1 cellular context compared by ENCODE assay signal in the genomic region with DNA sequence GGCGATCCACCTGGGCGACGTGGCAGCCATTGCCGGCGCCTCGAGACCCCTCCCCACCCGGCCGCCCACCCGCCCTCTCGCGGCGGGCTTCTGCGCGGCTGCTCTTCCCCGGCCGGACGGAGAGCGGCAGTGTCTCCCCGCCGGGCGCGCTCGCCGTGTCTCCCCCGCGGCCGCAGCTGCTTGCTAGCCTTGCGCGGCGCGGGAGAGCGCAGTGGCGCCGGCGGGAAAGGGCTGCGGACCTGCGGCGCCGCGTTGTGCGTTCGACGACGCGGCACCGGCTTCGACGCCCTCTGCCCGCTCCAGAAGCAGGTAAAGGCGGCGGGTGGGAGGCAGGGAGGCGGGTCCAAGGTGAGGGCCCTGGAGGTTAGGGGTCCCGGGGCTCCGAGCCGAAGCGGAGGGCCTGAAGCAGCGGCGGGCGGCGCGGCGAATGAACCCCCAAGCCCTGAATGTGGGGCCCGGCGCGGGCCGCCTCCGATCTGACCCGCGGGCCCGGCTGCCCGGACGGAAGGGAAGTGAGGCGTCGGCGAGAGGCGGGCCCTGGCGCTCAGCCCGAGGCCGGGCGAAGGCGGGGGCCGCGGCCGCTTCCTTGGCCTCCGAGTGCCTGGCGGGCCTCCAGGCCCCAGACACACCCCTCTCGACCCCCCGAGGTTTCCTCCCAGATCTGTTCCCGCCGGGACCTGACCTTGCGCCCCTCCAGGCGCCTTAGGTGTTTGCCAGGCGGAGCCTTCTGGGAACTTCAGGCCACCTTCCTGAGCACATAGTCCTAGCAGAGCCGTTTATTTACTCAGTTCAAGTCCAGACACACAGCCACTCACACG.
A peak's percentile ranks its signal among the peaks of the same experiment; 100 is the strongest.
TF ChIP-seq lines count a peak whose summit lies in the region.

N4BP2 (plus strand) TSS at position 129 of the 818 bp plus-strand sequence. CDS start 40,491 bp downstream, outside the sequence.

TF ChIP-seq in WTC11, 78 proteins besides CTCF, POLR2A, EP300 and RAD21 (continued from another document and continues in another):
- TF ChIP-seq ZNF396 (CRISPR knock-in tag; IDR thresholded peaks at IDR 0.05; ENCODE audit: borderline replicate concordance): no peak
- no peak for TF ChIP-seq MXD4 (CRISPR knock-in tag; IDR thresholded peaks at IDR 0.05; ENCODE audit: borderline replicate concordance)
- no peak for TF ChIP-seq ZNF425 (CRISPR knock-in tag; conservative IDR thresholded peaks at IDR 0.05)
- TF ChIP-seq TEAD4 (CRISPR knock-in tag; IDR thresholded peaks at IDR 0.05): no peak
- TF ChIP-seq, protein P1, sequence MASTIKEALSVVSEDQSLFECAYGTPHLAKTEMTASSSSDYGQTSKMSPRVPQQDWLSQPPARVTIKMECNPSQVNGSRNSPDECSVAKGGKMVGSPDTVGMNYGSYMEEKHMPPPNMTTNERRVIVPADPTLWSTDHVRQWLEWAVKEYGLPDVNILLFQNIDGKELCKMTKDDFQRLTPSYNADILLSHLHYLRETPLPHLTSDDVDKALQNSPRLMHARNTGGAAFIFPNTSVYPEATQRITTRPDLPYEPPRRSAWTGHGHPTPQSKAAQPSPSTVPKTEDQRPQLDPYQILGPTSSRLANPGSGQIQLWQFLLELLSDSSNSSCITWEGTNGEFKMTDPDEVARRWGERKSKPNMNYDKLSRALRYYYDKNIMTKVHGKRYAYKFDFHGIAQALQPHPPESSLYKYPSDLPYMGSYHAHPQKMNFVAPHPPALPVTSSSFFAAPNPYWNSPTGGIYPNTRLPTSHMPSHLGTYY (CRISPR knock-in tag; IDR thresholded peaks at IDR 0.05): no peak
- peak; percentile 99 for TF ChIP-seq HMGXB4 (CRISPR knock-in tag; IDR thresholded peaks at IDR 0.05)
- TF ChIP-seq ZNF138 (CRISPR knock-in tag; conservative IDR thresholded peaks at IDR 0.05): peak; percentile 35; the same call in 1 of the 2 replicates
- no peak; the same call in 1 of the 2 replicates for TF ChIP-seq GABPB1 (CRISPR knock-in tag; IDR thresholded peaks at IDR 0.05)
- TF ChIP-seq CREB1 (CRISPR knock-in tag; IDR thresholded peaks at IDR 0.05): no peak
- no peak for TF ChIP-seq NFATC4 (CRISPR knock-in tag; IDR thresholded peaks at IDR 0.05)
- TF ChIP-seq, protein P2, sequence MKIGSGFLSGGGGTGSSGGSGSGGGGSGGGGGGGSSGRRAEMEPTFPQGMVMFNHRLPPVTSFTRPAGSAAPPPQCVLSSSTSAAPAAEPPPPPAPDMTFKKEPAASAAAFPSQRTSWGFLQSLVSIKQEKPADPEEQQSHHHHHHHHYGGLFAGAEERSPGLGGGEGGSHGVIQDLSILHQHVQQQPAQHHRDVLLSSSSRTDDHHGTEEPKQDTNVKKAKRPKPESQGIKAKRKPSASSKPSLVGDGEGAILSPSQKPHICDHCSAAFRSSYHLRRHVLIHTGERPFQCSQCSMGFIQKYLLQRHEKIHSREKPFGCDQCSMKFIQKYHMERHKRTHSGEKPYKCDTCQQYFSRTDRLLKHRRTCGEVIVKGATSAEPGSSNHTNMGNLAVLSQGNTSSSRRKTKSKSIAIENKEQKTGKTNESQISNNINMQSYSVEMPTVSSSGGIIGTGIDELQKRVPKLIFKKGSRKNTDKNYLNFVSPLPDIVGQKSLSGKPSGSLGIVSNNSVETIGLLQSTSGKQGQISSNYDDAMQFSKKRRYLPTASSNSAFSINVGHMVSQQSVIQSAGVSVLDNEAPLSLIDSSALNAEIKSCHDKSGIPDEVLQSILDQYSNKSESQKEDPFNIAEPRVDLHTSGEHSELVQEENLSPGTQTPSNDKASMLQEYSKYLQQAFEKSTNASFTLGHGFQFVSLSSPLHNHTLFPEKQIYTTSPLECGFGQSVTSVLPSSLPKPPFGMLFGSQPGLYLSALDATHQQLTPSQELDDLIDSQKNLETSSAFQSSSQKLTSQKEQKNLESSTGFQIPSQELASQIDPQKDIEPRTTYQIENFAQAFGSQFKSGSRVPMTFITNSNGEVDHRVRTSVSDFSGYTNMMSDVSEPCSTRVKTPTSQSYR (CRISPR knock-in tag; IDR thresholded peaks at IDR 0.05): no peak
- TF ChIP-seq ZNF232 (CRISPR knock-in tag; IDR thresholded peaks at IDR 0.05): peak; percentile 71; the same call in 1 of the 2 replicates
- peak; percentile 77; the same call in 1 of the 2 replicates for TF ChIP-seq JUN (CRISPR knock-in tag; IDR thresholded peaks at IDR 0.05)
- TF ChIP-seq TCF7 (CRISPR knock-in tag; IDR thresholded peaks at IDR 0.05; ENCODE audit: low read depth): no peak
- TF ChIP-seq, protein P3, sequence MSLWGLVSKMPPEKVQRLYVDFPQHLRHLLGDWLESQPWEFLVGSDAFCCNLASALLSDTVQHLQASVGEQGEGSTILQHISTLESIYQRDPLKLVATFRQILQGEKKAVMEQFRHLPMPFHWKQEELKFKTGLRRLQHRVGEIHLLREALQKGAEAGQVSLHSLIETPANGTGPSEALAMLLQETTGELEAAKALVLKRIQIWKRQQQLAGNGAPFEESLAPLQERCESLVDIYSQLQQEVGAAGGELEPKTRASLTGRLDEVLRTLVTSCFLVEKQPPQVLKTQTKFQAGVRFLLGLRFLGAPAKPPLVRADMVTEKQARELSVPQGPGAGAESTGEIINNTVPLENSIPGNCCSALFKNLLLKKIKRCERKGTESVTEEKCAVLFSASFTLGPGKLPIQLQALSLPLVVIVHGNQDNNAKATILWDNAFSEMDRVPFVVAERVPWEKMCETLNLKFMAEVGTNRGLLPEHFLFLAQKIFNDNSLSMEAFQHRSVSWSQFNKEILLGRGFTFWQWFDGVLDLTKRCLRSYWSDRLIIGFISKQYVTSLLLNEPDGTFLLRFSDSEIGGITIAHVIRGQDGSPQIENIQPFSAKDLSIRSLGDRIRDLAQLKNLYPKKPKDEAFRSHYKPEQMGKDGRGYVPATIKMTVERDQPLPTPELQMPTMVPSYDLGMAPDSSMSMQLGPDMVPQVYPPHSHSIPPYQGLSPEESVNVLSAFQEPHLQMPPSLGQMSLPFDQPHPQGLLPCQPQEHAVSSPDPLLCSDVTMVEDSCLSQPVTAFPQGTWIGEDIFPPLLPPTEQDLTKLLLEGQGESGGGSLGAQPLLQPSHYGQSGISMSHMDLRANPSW (CRISPR knock-in tag; conservative IDR thresholded peaks at IDR 0.05; ENCODE audit: low read depth): peak; percentile 91; the same call in 1 of the 2 replicates
- TF ChIP-seq CBFB (CRISPR knock-in tag; IDR thresholded peaks at IDR 0.05; ENCODE audit: low read depth): 0 out of 2 replicates have a peak, but pooled peaks have one; percentile 84
- peak; percentile 96 for TF ChIP-seq E2F5 (CRISPR knock-in tag; IDR thresholded peaks at IDR 0.05)
- TF ChIP-seq, protein P4, sequence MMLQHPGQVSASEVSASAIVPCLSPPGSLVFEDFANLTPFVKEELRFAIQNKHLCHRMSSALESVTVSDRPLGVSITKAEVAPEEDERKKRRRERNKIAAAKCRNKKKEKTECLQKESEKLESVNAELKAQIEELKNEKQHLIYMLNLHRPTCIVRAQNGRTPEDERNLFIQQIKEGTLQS (CRISPR knock-in tag; conservative IDR thresholded peaks at IDR 0.05): no peak
- TF ChIP-seq RORB (CRISPR knock-in tag; IDR thresholded peaks at IDR 0.05): no peak
- no peak for TF ChIP-seq SMAD4 (CRISPR knock-in tag; IDR thresholded peaks at IDR 0.05)
- TF ChIP-seq, protein P5, sequence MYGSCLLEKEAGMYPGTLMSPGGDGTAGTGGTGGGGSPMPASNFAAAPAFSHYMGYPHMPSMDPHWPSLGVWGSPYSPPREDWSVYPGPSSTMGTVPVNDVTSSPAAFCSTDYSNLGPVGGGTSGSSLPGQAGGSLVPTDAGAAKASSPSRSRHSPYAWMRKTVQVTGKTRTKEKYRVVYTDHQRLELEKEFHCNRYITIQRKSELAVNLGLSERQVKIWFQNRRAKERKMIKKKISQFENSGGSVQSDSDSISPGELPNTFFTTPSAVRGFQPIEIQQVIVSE (CRISPR knock-in tag; IDR thresholded peaks at IDR 0.05; ENCODE audit: borderline replicate concordance): no peak
- TF ChIP-seq SOX15 (CRISPR knock-in tag; IDR thresholded peaks at IDR 0.05): no peak
- TF ChIP-seq PRDM15 (CRISPR knock-in tag; IDR thresholded peaks at IDR 0.05): 0 out of 2 replicates have a peak, but pooled peaks have one; percentile 38
- no peak; the same call in 1 of the 2 replicates for TF ChIP-seq AFF4 (CRISPR knock-in tag; IDR thresholded peaks at IDR 0.05; ENCODE audit: borderline replicate concordance)
